ENCODE assay signal across 11 cellular contexts in genomic region chr15:43974852-43975251, GRCh38.
A peak's percentile ranks its signal among the peaks of the same experiment; 100 is the strongest.
DNase-seq lines count a peak whose midpoint lies in the region; ATAC-seq lines count a peak whose summit lies in the region.
"Had no signal": no experiment of that assay in that cellular context is flagged by ENCODE, and none has a peak within 500 bp of the region (broad histone marks: within the 10 kb centered on the region; RNA-seq: fewer than 3 reads in every experiment).

No MANE protein-coding gene starts in this region.

- H3K27me3 ChIP-seq in Karpas-422 (ENCODE audit: low read length), result no peaks in the 10 kb centered on the region

- H3K27ac ChIP-seq in Karpas-422 (ENCODE audit: low read length), result peak overlapping the region; percentile 33; the same call in 1 of the 2 replicates

- H4K20me1 ChIP-seq in Karpas-422 (ENCODE audit: insufficient read depth, low read depth, low read length), result no peaks in the 10 kb centered on the region

- H3K9me2 ChIP-seq in Karpas-422 (replicated peaks; ENCODE audit: insufficient read depth, low read length), result no peaks in the 10 kb centered on the region

- no peak overlapping the region for H2AFZ ChIP-seq in Karpas-422 (ENCODE audit: low read length)

- H3K4me3 ChIP-seq in Karpas-422 (ENCODE audit: low read length), result peak overlapping the region; percentile 39

- H3K79me2 ChIP-seq in Karpas-422 (ENCODE audit: low read length), result no peaks in the 10 kb centered on the region

- DNase-seq in COLO668 (lab: John Stamatoyannopoulos, UW; ENCODE audit: unreplicated experiment), result peak; percentile 31
- DNase-seq in Karpas-422, result peak; percentile 91
- DNase-seq in cerebellar cortex (ENCODE audit: low spot score), result peak; percentile 94
- DNase-seq in NCI-H82 treated with DMSO at 0.1 percent for 48 hours (lab: John Stamatoyannopoulos, UW; ENCODE audit: unreplicated experiment), result no peak
- DNase-seq in AML-193 (lab: John Stamatoyannopoulos, UW), result no peak
- DNase-seq in effector CD4-positive, alpha-beta T cell, result no peak
- DNase-seq in midbrain (lab: John Stamatoyannopoulos, UW), result no peak
- DNase-seq: Kasumi-1, T-helper 2 cell had no signal

- H3K9me3 ChIP-seq in Karpas-422 (ENCODE audit: low read length), result no peaks in the 10 kb centered on the region

- H3K36me3 ChIP-seq in Karpas-422 (ENCODE audit: insufficient read depth, low read length), result no peaks in the 10 kb centered on the region

- no peak overlapping the region for H3K9ac ChIP-seq in Karpas-422 (ENCODE audit: low read length)

- H3K4me2 ChIP-seq in Karpas-422 (ENCODE audit: low read depth, low read length, poor library complexity, severe bottlenecking), result peak overlapping the region; percentile 60

- peaks cover 35% of the 10 kb centered on the region for H3K4me1 ChIP-seq in Karpas-422 (ENCODE audit: low read length)

- ATAC-seq in GM19467 (IDR thresholded peaks at IDR 0.05; ENCODE audit: unreplicated experiment), result peak; percentile 67
- ATAC-seq: stimulated activated effector memory CD8-positive, alpha-beta T cell treated with anti-CD3 and anti-CD28 coated beads, Interleukin-12 subunit alpha, Interleukin-12 subunit beta, amount 100 ng/mL, for 72 hours had no signal

Comparison
In these comparisons a context has a peak if more than half of its experiments do, and no peak if none do; other contexts are left out.
1. DNase-seq: peak in COLO668 (single experiment), Karpas-422 (single experiment) and cerebellar cortex (single experiment); none in NCI-H82 treated with DMSO at 0.1 percent for 48 hours (single experiment), AML-193 (0 of 2), effector CD4-positive, alpha-beta T cell (single experiment) and midbrain (single experiment).